Comparison of ENCODE assay signal across 9 cellular contexts in genomic region chr3:151316267-151316991, GRCh38. TPM values are rescaled to one million over a fixed set of nuclear protein-coding genes. Genes with fewer than 3 reads are reported as not detected.
DNase-seq lines count a peak whose midpoint lies in the region; ATAC-seq lines count a peak whose summit lies in the region.
"Had no signal": no experiment of that assay in that cellular context is flagged by ENCODE, and none has a peak within 500 bp of the region (broad histone marks: within the 10 kb centered on the region; RNA-seq: fewer than 3 reads in every experiment).

GPR87 (minus strand) TSS chr3:151316820; CDS start chr3:151300100, 16,720 bp downstream.

- H3K27me3 ChIP-seq in esophagus (ENCODE audit: control insufficient read depth in 1 of 2, insufficient read depth in 2 of 2, low read length in 2 of 2): no peaks in the 10 kb centered on the region
- H3K27me3 ChIP-seq: stomach had no signal

- H3K27me3 Mint-ChIP-seq in activated T-cell treated with anti-CD3 and anti-CD28 coated beads, Interleukin-2, amount 50 U/mL, for 24 hours: no peaks in the 10 kb centered on the region
- H3K27me3 Mint-ChIP-seq in stimulated activated naive CD8-positive, alpha-beta T cell treated with anti-CD3 and anti-CD28 coated beads, Interleukin-15, amount 100 ng/mL, for 72 hours: peaks cover 7% of the 10 kb centered on the region

- ATAC-seq in stimulated activated naive CD8-positive, alpha-beta T cell treated with anti-CD3 and anti-CD28 coated beads, Interleukin-15, amount 100 ng/mL, for 72 hours: peak; percentile 92
- no peak for ATAC-seq in GM21619 (IDR thresholded peaks at IDR 0.05; ENCODE audit: unreplicated experiment)

- H3K36me3 Mint-ChIP-seq in activated T-cell treated with anti-CD3 and anti-CD28 coated beads, Interleukin-2, amount 50 U/mL, for 24 hours (ENCODE audit: low read depth): no peaks in the 10 kb centered on the region

- H3K4me3 ChIP-seq in esophagus (ENCODE audit: low read depth in 1 of 2, low read length in 2 of 2): peak within 1 kb of the TSS; percentile 28 to 71
- H3K4me3 ChIP-seq: stomach had no signal

- DNase-seq in activated T-cell treated with anti-CD3 and anti-CD28 coated beads, Interleukin-2, amount 50 U/mL, for 24 hours: no peak
- DNase-seq in activated T-cell treated with anti-CD3 and anti-CD28 coated beads, Interleukin-2, amount 50 U/mL, for 48 hours: no peak
- DNase-seq in NCI-H69 (lab: John Stamatoyannopoulos, UW) (peak; percentile 7), midbrain (lab: John Stamatoyannopoulos, UW) (no peak)
- DNase-seq in stimulated activated naive CD8-positive, alpha-beta T cell treated with anti-CD3 and anti-CD28 coated beads, Interleukin-15, amount 100 ng/mL, for 72 hours: peak in 1 of 2 donors; percentile 52
- DNase-seq in activated CD8-positive, alpha-beta memory T cell treated with anti-CD3 and anti-CD28 coated beads, Interleukin-2, amount 50 U/mL, for 4 hours: no peak
- DNase-seq: stomach had no signal

- no peaks in the 10 kb centered on the region for H3K9me3 ChIP-seq in esophagus (ENCODE audit: control insufficient read depth in 2 of 2, insufficient read depth in 1 of 2, low read depth in 1 of 2, low read length in 1 of 2)
- H3K9me3 ChIP-seq: stomach had no signal

- H3K4me1 Mint-ChIP-seq in activated T-cell treated with anti-CD3 and anti-CD28 coated beads, Interleukin-2, amount 50 U/mL, for 24 hours (ENCODE audit: low read depth): peaks cover 52% of the 10 kb centered on the region
- H3K4me1 Mint-ChIP-seq in stimulated activated naive CD8-positive, alpha-beta T cell treated with anti-CD3 and anti-CD28 coated beads, Interleukin-15, amount 100 ng/mL, for 72 hours: peaks cover 6% of the 10 kb centered on the region

- H3K4me3 Mint-ChIP-seq in activated T-cell treated with anti-CD3 and anti-CD28 coated beads, Interleukin-2, amount 50 U/mL, for 24 hours: peak within 1 kb of the TSS; percentile 65
- H3K4me3 Mint-ChIP-seq in stimulated activated naive CD8-positive, alpha-beta T cell treated with anti-CD3 and anti-CD28 coated beads, Interleukin-15, amount 100 ng/mL, for 72 hours: peak within 1 kb of the TSS in 1 of 2 donors; percentile 65

- H3K36me3 ChIP-seq in esophagus (ENCODE audit: control insufficient read depth in 2 of 2, insufficient read depth in 2 of 2, low read length in 1 of 2): no peaks in the 10 kb centered on the region
- H3K36me3 ChIP-seq: stomach had no signal

- 36 to 48% methylated on average over 7 of the region's 7 CpGs for WGBS in esophagus, 2 donors

- peaks cover 0 to 2% of the 10 kb centered on the region in 2 donors for H3K4me1 ChIP-seq in esophagus (ENCODE audit: control insufficient read depth in 2 of 2, insufficient read depth in 2 of 2, low read length in 1 of 2)
- H3K4me1 ChIP-seq: stomach had no signal

- H3K27ac ChIP-seq in esophagus (ENCODE audit: low read depth in 2 of 2, low read length in 1 of 2): peak within 1 kb of the TSS; percentile 49 to 92
- H3K27ac ChIP-seq: stomach had no signal

- peak within 1 kb of the TSS; percentile 97 for H3K27ac Mint-ChIP-seq in activated T-cell treated with anti-CD3 and anti-CD28 coated beads, Interleukin-2, amount 50 U/mL, for 24 hours
- peak within 1 kb of the TSS in 1 of 2 donors; percentile 58 for H3K27ac Mint-ChIP-seq in stimulated activated naive CD8-positive, alpha-beta T cell treated with anti-CD3 and anti-CD28 coated beads, Interleukin-15, amount 100 ng/mL, for 72 hours

- H3K9me3 Mint-ChIP-seq in activated T-cell treated with anti-CD3 and anti-CD28 coated beads, Interleukin-2, amount 50 U/mL, for 24 hours: no peaks in the 10 kb centered on the region
- H3K9me3 Mint-ChIP-seq in stimulated activated naive CD8-positive, alpha-beta T cell treated with anti-CD3 and anti-CD28 coated beads, Interleukin-15, amount 100 ng/mL, for 72 hours: no peaks in the 10 kb centered on the region

RNA-seq across cellular contexts. Expression of gene GPR87, which starts in this region (rescaled TPM):
- 10 to 100 TPM; 50.2 to 75.3 TPM for polyA plus RNA-seq in esophagus
